17 cellular contexts compared by ENCODE assay signal in the genomic region with DNA sequence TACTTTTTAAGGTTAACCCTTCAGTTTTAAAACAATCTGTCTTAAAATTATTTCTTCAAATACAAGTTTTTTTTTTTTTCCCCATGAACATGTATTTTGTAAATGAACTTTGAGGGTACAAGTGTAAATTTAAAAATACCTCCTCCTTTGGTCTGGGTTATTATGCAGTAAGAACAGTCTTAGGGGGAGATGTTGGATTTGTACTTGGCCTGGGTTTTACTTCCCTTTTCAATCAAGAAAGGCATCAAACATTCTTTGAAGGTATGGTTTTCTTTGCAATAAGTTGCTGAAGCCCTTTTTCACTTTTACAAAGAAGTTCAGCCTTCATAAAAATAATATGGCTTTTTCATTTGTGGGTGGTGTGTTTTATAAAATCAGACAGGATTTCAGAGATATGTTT. TPM values are rescaled to one million over a fixed set of nuclear protein-coding genes. Genes with fewer than 3 reads are reported as not detected.
"Had no signal": no experiment of that assay in that cellular context is flagged by ENCODE, and none has a peak within 500 bp of the region (broad histone marks: within the 10 kb centered on the region; RNA-seq: fewer than 3 reads in every experiment).

No MANE protein-coding gene starts in this region.

- H3K27ac ChIP-seq: psoas muscle, right lobe of liver, spleen, tibial nerve had no signal

- H3K27me3 ChIP-seq: dorsolateral prefrontal cortex, right lobe of liver, spleen, tibial nerve had no signal

- H3K9me3 ChIP-seq: mucosa of descending colon, psoas muscle, right lobe of liver, spleen, tibial nerve had no signal

- ATAC-seq: esophagus mucosa; left cardiac atrium; mucosa of descending colon; natural killer cell; psoas muscle; right lobe of liver; stimulated activated memory B cell treated with anti-CD40 and anti-IgM and Interleukin-4, amounts not matched to agents 10 μg/mL and 1 μg/mL and 100 μg/mL, for 72 hours had no signal

- H3K4me1 ChIP-seq: psoas muscle, spleen had no signal

- DNase-seq: activated B cell treated with CpG ODN at 0.5 μM for 24 hours; activated CD4-positive, alpha-beta T cell treated with anti-CD3 and anti-CD28 coated beads, Interleukin-2, amount 10 ng/mL, durations not matched to agents 7 days and 5 days; activated CD8-positive, alpha-beta memory T cell treated with anti-CD3 and anti-CD28 coated beads for 24 hours; activated naive CD4-positive, alpha-beta T cell treated with Interleukin-2 at 50 U/mL for 16 hours; dorsolateral prefrontal cortex; left cardiac atrium; mucosa of descending colon; natural killer cell; psoas muscle; right lobe of liver; spleen; stimulated activated CD4-positive, alpha-beta T cell treated with anti-CD3 and anti-CD28 coated beads, Interleukin-1b, Interleukin-23, amount 100 ng/mL, for 48 hours had no signal

- H3K4me3 ChIP-seq: dorsolateral prefrontal cortex, lung, mucosa of descending colon, psoas muscle, right lobe of liver, spleen, tibial nerve had no signal

RNA-seq across cellular contexts. Expression of a gene that starts 31.2 kb away (rescaled TPM):
- total RNA-seq: activated B cell treated with CpG ODN at 0.5 μM for 24 hours; activated CD4-positive, alpha-beta T cell treated with anti-CD3 and anti-CD28 coated beads, Interleukin-2, amount 10 ng/mL, durations not matched to agents 7 days and 5 days; dorsolateral prefrontal cortex; esophagus mucosa; mucosa of descending colon; natural killer cell; omental fat pad; psoas muscle had no signal
